24 cellular contexts compared by ENCODE assay signal in the genomic region with DNA sequence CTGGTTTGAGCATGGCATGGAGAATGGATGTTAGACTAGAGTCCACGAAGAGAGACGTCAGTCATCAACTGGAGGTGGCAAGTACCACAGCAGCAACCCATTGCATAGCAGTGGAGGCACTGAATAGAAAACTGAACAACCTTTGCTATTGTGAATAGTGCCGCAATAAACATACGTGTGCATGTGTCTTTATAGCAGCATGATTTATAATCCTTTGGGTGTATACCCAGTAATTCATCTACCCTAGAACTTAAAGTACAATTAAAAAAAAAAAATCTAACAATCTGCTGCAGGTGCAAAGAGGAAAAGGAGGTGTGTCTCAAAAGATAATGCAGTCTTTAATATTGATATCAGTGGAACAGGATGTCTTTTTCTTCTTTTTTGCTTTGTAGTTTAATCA.
DNase-seq lines count a peak whose midpoint lies in the region; ATAC-seq, FAIRE-seq and TF ChIP-seq lines count a peak whose summit lies in the region.
"Had no signal": no experiment of that assay in that cellular context is flagged by ENCODE, and none has a peak within 500 bp of the region (broad histone marks: within the 10 kb centered on the region; RNA-seq: fewer than 3 reads in every experiment).

No MANE protein-coding gene starts in this region.

- H3K9me3 ChIP-seq in small intestine (ENCODE audit: control insufficient read depth, low read depth) (no peaks in the 10 kb centered on the region), suprapubic skin (no peaks in the 10 kb centered on the region)
- H3K9me3 ChIP-seq: A549, BE2C had no signal

- DNase-seq in Jurkat, Clone E6-1 (ENCODE audit: low read depth, low spot score), result peak; percentile 17
- no peak for DNase-seq in left colon
- peak; percentile 69 for DNase-seq in small intestine
- DNase-seq in activated CD4-positive, alpha-beta T cell treated with anti-CD3 and anti-CD28 coated beads, Interleukin-2, amount 50 U/mL, for 48 hours, result no peak
- DNase-seq in suprapubic skin (ENCODE audit: low spot score in 2 of 2), result no peak
- DNase-seq: BE2C; C1 segment of cervical spinal cord; CD4-positive, alpha-beta memory T cell; CD4-positive, CD25-positive, alpha-beta regulatory T cell; CD8-positive, alpha-beta memory T cell; COR-L47; DMS 273 treated with DMSO at 0.1 percent for 48 hours; DMS153; DMS53; DMS79; DND-41; EL; GDM1 had no signal

- TF ChIP-seq CTCF in suprapubic skin (IDR thresholded peaks at IDR 0.05), result no peak

- FAIRE-seq in small intestine (lab: Jason Lieb, UNC), result no peak
- FAIRE-seq: A549, GM12878, GM12892, GM18507 had no signal

- no peak for TF ChIP-seq EP300 in suprapubic skin (IDR thresholded peaks at IDR 0.05)

- ATAC-seq in left colon, result peak; percentile 92
- ATAC-seq: A549, GM12878 had no signal

- intact Hi-C loops in left colon (cut with DNase I, micrococcal nuclease), result no loop called here

- H3K36me3 ChIP-seq in small intestine (ENCODE audit: control insufficient read depth in 2 of 2, insufficient read depth in 2 of 2, low read length in 2 of 2) (no peaks in the 10 kb centered on the region), suprapubic skin (no peaks in the 10 kb centered on the region)
- H3K36me3 ChIP-seq: BE2C, BLaER1 had no signal

- H3K4me3 ChIP-seq in Jurkat, Clone E6-1 (ENCODE audit: low read length), result no peak overlapping the region
- no peak overlapping the region for H3K4me3 ChIP-seq in small intestine (ENCODE audit: low read depth in 1 of 2, low read length in 2 of 2)
- no peak overlapping the region for H3K4me3 ChIP-seq in suprapubic skin
- H3K4me3 ChIP-seq: A549, BLaER1, GM12878 had no signal

- H3K4me1 ChIP-seq in small intestine (ENCODE audit: control insufficient read depth in 2 of 2, insufficient read depth in 1 of 2, low read depth in 1 of 2, low read length in 1 of 2), result no peaks in the 10 kb centered on the region
- H3K4me1 ChIP-seq in suprapubic skin, result no peaks in the 10 kb centered on the region
- H3K4me1 ChIP-seq: A549, BE2C, BLaER1 had no signal

- WGBS in small intestine, 3 donors, result 14 to 69% (median 28%) methylated on average over 4 of the region's 4 CpGs
- 69% methylated on average over 4 of the region's 4 CpGs for WGBS in suprapubic skin

- H3K27me3 ChIP-seq in small intestine (ENCODE audit: control insufficient read depth in 2 of 2, insufficient read depth in 2 of 2, low read length in 2 of 2), result no peaks in the 10 kb centered on the region
- peaks cover 8% of the 10 kb centered on the region for H3K27me3 ChIP-seq in suprapubic skin
- H3K27me3 ChIP-seq: BE2C, BLaER1 had no signal

- no peak for TF ChIP-seq POLR2A in suprapubic skin (IDR thresholded peaks at IDR 0.05)

- H3K27ac ChIP-seq in small intestine (ENCODE audit: low read depth in 1 of 2, low read length in 1 of 2), result no peak overlapping the region
- H3K27ac ChIP-seq in suprapubic skin, result no peak overlapping the region
- H3K27ac ChIP-seq: 22Rv1, A549, BLaER1 had no signal

Comparison
In these comparisons a context has a peak if more than half of its experiments do, and no peak if none do; other contexts are left out.
1. DNase-seq: peak in Jurkat, Clone E6-1 (single experiment) and small intestine (single experiment); none in left colon (0 of 2), activated CD4-positive, alpha-beta T cell treated with anti-CD3 and anti-CD28 coated beads, Interleukin-2, amount 50 U/mL, for 48 hours (0 of 2) and suprapubic skin (0 of 2).